ENCODE assay signal across 8 cellular contexts in genomic region chr11:2186669-2187266, GRCh38. TPM values are rescaled to one million over a fixed set of nuclear protein-coding genes. Genes with fewer than 3 reads are reported as not detected.
DNase-seq lines count a peak whose midpoint lies in the region; ATAC-seq, FAIRE-seq and TF ChIP-seq lines count a peak whose summit lies in the region.

No MANE protein-coding gene starts in this region.

- no peak overlapping the region for H3K4me3 ChIP-seq in HEK293 (ENCODE audit: low read depth, low read length)
- no peak overlapping the region for H3K4me3 ChIP-seq in astrocyte (ENCODE audit: insufficient read depth, low read depth, low read length)
- H3K4me3 ChIP-seq in lower lobe of right lung, result no peak overlapping the region
- no peak overlapping the region for H3K4me3 ChIP-seq in stomach
- no peak overlapping the region for H3K4me3 ChIP-seq in gastrocnemius medialis

- H3K4me2 ChIP-seq in astrocyte (ENCODE audit: low read length), result no peak overlapping the region

- peak; percentile 63 for DNase-seq in CD1c-positive myeloid dendritic cell (ENCODE audit: extremely low spot score)
- DNase-seq in SK-MEL-5 (ENCODE audit: low read depth, low spot score), result peak; percentile 65
- no peak for DNase-seq in astrocyte (ENCODE audit: low read depth)
- no peak for DNase-seq in lower lobe of right lung
- DNase-seq in stomach, result peak; percentile 62
- DNase-seq in gastrocnemius medialis, result no peak

- intact Hi-C loops in lower lobe of right lung (cut with DNase I), result no loop called here
- intact Hi-C loops in stomach (cut with DNase I; ENCODE audit: low total_unique reads), result no loop called here
- intact Hi-C loops in gastrocnemius medialis (cut with DNase I; ENCODE audit: low total_unique reads), result no loop called here

- TF ChIP-seq EP300 in stomach (IDR thresholded peaks at IDR 0.05), result no peak

- peak in 1 of 2 donors; percentile 69 for ATAC-seq in lower lobe of right lung
- no peak for ATAC-seq in gastrocnemius medialis
- no peak for ATAC-seq in GM18907 (IDR thresholded peaks at IDR 0.05; ENCODE audit: unreplicated experiment)

- CTCF ChIA-PET in HEK293 (lab: Yijun Ruan, JAX), result interaction anchor here (0.5 to 2.2 kb wide), 12 partner anchors 8 to 1132 kb away, joined by 3 to 15 read pairs (median 4); no protein-coding TSS in a partner anchor

- H3K27ac Mint-ChIP-seq in astrocyte (ENCODE audit: unreplicated experiment), result no peak overlapping the region

- TF ChIP-seq POLR2A in stomach (IDR thresholded peaks at IDR 0.05), result no peak
- no peak for TF ChIP-seq POLR2A in gastrocnemius medialis (IDR thresholded peaks at IDR 0.05)

- in situ Hi-C loops in SK-MEL-5 (cut with HindIII; ENCODE audit: low pct_unique_long_range_greater_than_20kb, low sequenced_read_pairs), result no loop called here
- in situ Hi-C loops in gastrocnemius medialis (cut with MboI; ENCODE audit: low sequenced_read_pairs in 4 of 4), result loop anchor here in 3 of 4 donors (25.0 kb wide), 2 partner anchors 226 to 251 kb away; partner anchors contain the start of genes TSSC4 (in 2 of the 3), KCNQ1 (in 1 of the 3) and TRPM5 (in 1 of the 3)

- WGBS in stomach, 5 donors, result 10 to 22% (median 15%) methylated on average over 12 to 21 of the region's 21 CpGs

- H3K4me3 Mint-ChIP-seq in astrocyte (ENCODE audit: unreplicated experiment), result no peak overlapping the region

- peaks cover 37% of the 10 kb centered on the region for H3K27me3 Mint-ChIP-seq in astrocyte (ENCODE audit: low read depth, unreplicated experiment)

- peaks cover 4% of the 10 kb centered on the region for H4K20me1 ChIP-seq in astrocyte (ENCODE audit: insufficient read depth, low read length)

- POLR2A ChIA-PET in HEK293 (lab: Yijun Ruan, JAX), result no interaction called here

- H3K4me1 ChIP-seq in HEK293 (ENCODE audit: control insufficient read depth, insufficient read depth, low read length), result no peaks in the 10 kb centered on the region
- H3K4me1 ChIP-seq in astrocyte (ENCODE audit: insufficient read depth, low read length), result no peaks in the 10 kb centered on the region
- H3K4me1 ChIP-seq in lower lobe of right lung, result peaks cover 18% of the 10 kb centered on the region
- H3K4me1 ChIP-seq in stomach, result peaks cover 3 to 7% (median 6%) of the 10 kb centered on the region in 4 donors
- no peaks in the 10 kb centered on the region for H3K4me1 ChIP-seq in gastrocnemius medialis

- no peaks in the 10 kb centered on the region for H3K79me2 ChIP-seq in astrocyte (ENCODE audit: insufficient read depth, low read length)

- no peaks in the 10 kb centered on the region for H3K36me3 Mint-ChIP-seq in astrocyte (ENCODE audit: low read depth, unreplicated experiment)

- H3K36me3 ChIP-seq in HEK293 (ENCODE audit: control insufficient read depth in 2 of 2, insufficient read depth in 1 of 2, low read length in 2 of 2) (no peaks in the 10 kb centered on the region), astrocyte (ENCODE audit: insufficient read depth, low read length) (no peaks in the 10 kb centered on the region), lower lobe of right lung (no peaks in the 10 kb centered on the region), stomach (no peaks in the 10 kb centered on the region), gastrocnemius medialis (no peaks in the 10 kb centered on the region)

- no peak overlapping the region for H3K27ac ChIP-seq in HEK293 (ENCODE audit: extremely low read depth, low read depth, low read length)
- no peak overlapping the region for H3K27ac ChIP-seq in astrocyte (ENCODE audit: low read depth, low read length)
- no peak overlapping the region for H3K27ac ChIP-seq in lower lobe of right lung
- no peak overlapping the region for H3K27ac ChIP-seq in stomach
- no peak overlapping the region for H3K27ac ChIP-seq in gastrocnemius medialis

- no peak overlapping the region for H3K9ac ChIP-seq in astrocyte (ENCODE audit: low read length)

- FAIRE-seq in astrocyte (lab: Jason Lieb, UNC), result no peak

- TF ChIP-seq CTCF in HEK293 (tag by site-specific recombination; IDR thresholded peaks at IDR 0.05) (no peak), astrocyte (IDR thresholded peaks at IDR 0.05; ENCODE audit: insufficient read depth, low read depth, low read length) (peak; percentile 20), lower lobe of right lung (IDR thresholded peaks at IDR 0.05) (peak; percentile 47), stomach (IDR thresholded peaks at IDR 0.05) (peak in 5 of 7 experiments; percentile 42 to 57 (median 50)), gastrocnemius medialis (IDR thresholded peaks at IDR 0.05 in 4 of 5, conservative IDR thresholded peaks at IDR 0.05 in 1 of 5) (peak in 2 of 5 experiments; percentile 8 to 29)

- no peaks in the 10 kb centered on the region for H3K4me1 Mint-ChIP-seq in astrocyte (ENCODE audit: low read depth, unreplicated experiment)

- peaks cover 5% of the 10 kb centered on the region for H3K9me3 Mint-ChIP-seq in astrocyte (ENCODE audit: unreplicated experiment)

- no peak overlapping the region for H2AFZ ChIP-seq in astrocyte (ENCODE audit: low read depth, low read length)

- H3K9me3 ChIP-seq in HEK293 (ENCODE audit: control insufficient read depth, insufficient read depth, low read depth, low read length) (no peaks in the 10 kb centered on the region), astrocyte (ENCODE audit: insufficient read depth, low read depth, low read length) (peaks cover 8% of the 10 kb centered on the region), lower lobe of right lung (no peaks in the 10 kb centered on the region), stomach (no peaks in the 10 kb centered on the region), gastrocnemius medialis (no peaks in the 10 kb centered on the region)

- H3K27me3 ChIP-seq in astrocyte (ENCODE audit: insufficient read depth, low read length) (peaks cover 20% of the 10 kb centered on the region), lower lobe of right lung (ENCODE audit: low read depth) (peaks cover 34% of the 10 kb centered on the region), stomach (peaks cover 0 to 83% (median 36%) of the 10 kb centered on the region in 3 donors), gastrocnemius medialis (peaks cover 28 to 37% (median 33%) of the 10 kb centered on the region in 3 donors)

TF ChIP-seq in HEK293, 187 proteins besides CTCF, POLR2A, EP300 and RAD21:
- TF ChIP-seq ZNF654 (tag by site-specific recombination; IDR thresholded peaks at IDR 0.05; ENCODE audit: low read depth), result peak; percentile 20; the same call in 1 of the 2 replicates
- TF ChIP-seq ZNF26 (tag by site-specific recombination; IDR thresholded peaks at IDR 0.05), result no peak
- peak; percentile 44; the same call in 1 of the 2 replicates for TF ChIP-seq ZSCAN4 (tag by site-specific recombination; IDR thresholded peaks at IDR 0.05)

RNA-seq across cellular contexts. Expression of gene TH, which starts 15.2 kb away (rescaled TPM):
- not detected in 2 replicates for total RNA-seq in SK-MEL-5 (2014; rRNA removed; shearing (Covaris generic))
- not detected in 2 replicates for polyA plus RNA-seq in SK-MEL-5 (2015; cell fraction: cytosol; rRNA removed)
- not detected in 2 replicates for polyA plus RNA-seq in SK-MEL-5 (2015; cell fraction: nucleus; rRNA removed)
- not detected in 2 replicates for total RNA-seq in astrocyte
- total RNA-seq in lower lobe of right lung, result not detected
- not detected for total RNA-seq in stomach
- 1 to 10 TPM in 1 of 3 donors, under 1 TPM in 1, not detected in 1; 0.13 to 1.7 TPM for polyA plus RNA-seq in stomach
- total RNA-seq in gastrocnemius medialis, result not detected

RNA-seq across cellular contexts. Expression of gene INS, which starts 25.8 kb away (rescaled TPM):
- total RNA-seq in SK-MEL-5 (2014; rRNA removed; shearing (Covaris generic)), result not detected in 2 replicates
- polyA plus RNA-seq in SK-MEL-5 (2015; cell fraction: cytosol; rRNA removed), result not detected in 2 replicates
- polyA plus RNA-seq in SK-MEL-5 (2015; cell fraction: nucleus; rRNA removed), result not detected in 2 replicates
- total RNA-seq in astrocyte, result not detected in 2 replicates
- not detected for total RNA-seq in lower lobe of right lung
- total RNA-seq in stomach, result not detected
- polyA plus RNA-seq in stomach, result 10 to 100 TPM in 1 of 3 donors, 1 to 10 TPM in 1, not detected in 1; 7.2 to 37.6 TPM
- total RNA-seq in gastrocnemius medialis, result not detected

RNA-seq across cellular contexts. Expression of gene IGF2, which starts 47.6 kb away (rescaled TPM):
- total RNA-seq in SK-MEL-5 (2014; rRNA removed; shearing (Covaris generic)), result 0.03 and 0.27 TPM in 2 replicates
- 0.90 and 1.8 TPM in 2 replicates for polyA plus RNA-seq in SK-MEL-5 (2015; cell fraction: cytosol; rRNA removed)
- not detected in 2 replicates for polyA plus RNA-seq in SK-MEL-5 (2015; cell fraction: nucleus; rRNA removed)
- total RNA-seq in astrocyte (188 and 209 TPM in 2 replicates), lower lobe of right lung (33.9 TPM), stomach (100 to 1,000 TPM in 1 of 5 donors, 10 to 100 TPM in 3, 1 to 10 TPM in 1; 5.2 to 164 (median 29.2) TPM), gastrocnemius medialis (10 to 100 TPM; 21.6 to 42.4 (median 29.2) TPM)
- polyA plus RNA-seq in stomach, result 1 to 10 TPM; 3.8 to 9.6 (median 5.2) TPM

Comparison
In these comparisons a context has a peak if more than half of its experiments do, and no peak if none do; other contexts are left out.
1. DNase-seq: peak in CD1c-positive myeloid dendritic cell (single experiment), SK-MEL-5 (single experiment) and stomach (single experiment); none in astrocyte (single experiment), lower lobe of right lung (single experiment) and gastrocnemius medialis (0 of 2).